Comparison of ENCODE assay signal across 15 cellular contexts in genomic region chr4:52848255-52848654, GRCh38. TPM values are rescaled to one million over a fixed set of nuclear protein-coding genes. Genes with fewer than 3 reads are reported as not detected.
"Had no signal": no experiment of that assay in that cellular context is flagged by ENCODE, and none has a peak within 500 bp of the region (broad histone marks: within the 10 kb centered on the region; RNA-seq: fewer than 3 reads in every experiment).

No MANE protein-coding gene starts in this region.

- H3K27me3 ChIP-seq: neural progenitor cell, right atrium auricular region, tibial artery had no signal

- ATAC-seq: activated naive CD4-positive, alpha-beta T cell treated with anti-CD3 and anti-CD28 coated beads, Interleukin-2, amount 50 U/mL, for 72 hours; activated T-cell treated with anti-CD3 and anti-CD28 coated beads, Interleukin-2, amount 50 U/mL, for 4 hours; stimulated activated effector memory CD8-positive, alpha-beta T cell treated with anti-CD3 and anti-CD28 coated beads, Interleukin-12 subunit alpha, Interleukin-12 subunit beta, amount 100 ng/mL, for 72 hours had no signal

- H3K4me3 ChIP-seq: neural progenitor cell, right atrium auricular region, skin epidermis, tibial artery had no signal

- DNase-seq: activated CD4-positive, alpha-beta memory T cell treated with anti-CD3 and anti-CD28 coated beads for 36 hours; activated effector memory CD4-positive, alpha-beta T cell treated with anti-CD3 and anti-CD28 coated beads, Interleukin-2, amount 50 U/mL, for 16 hours; activated T-cell treated with anti-CD3 and anti-CD28 coated beads, Interleukin-2, amount 50 U/mL, for 4 hours; amniotic stem cell; foreskin melanocyte; head of caudate nucleus; islet precursor cell; tibial artery had no signal

- H3K9me3 ChIP-seq: right atrium auricular region, tibial artery had no signal

- H3K36me3 ChIP-seq: neural progenitor cell, right atrium auricular region, tibial artery had no signal

- H3K27ac ChIP-seq: neural progenitor cell, parathyroid adenoma, right atrium auricular region, tibial artery had no signal

- H3K4me1 ChIP-seq: parathyroid adenoma had no signal

RNA-seq across cellular contexts. Expression of gene RASL11B, which starts 13.9 kb away (rescaled TPM):
- total RNA-seq: dermis microvascular lymphatic vessel endothelial cell had no signal
